Comparison of ENCODE assay signal across 8 cellular contexts in the genomic region with DNA sequence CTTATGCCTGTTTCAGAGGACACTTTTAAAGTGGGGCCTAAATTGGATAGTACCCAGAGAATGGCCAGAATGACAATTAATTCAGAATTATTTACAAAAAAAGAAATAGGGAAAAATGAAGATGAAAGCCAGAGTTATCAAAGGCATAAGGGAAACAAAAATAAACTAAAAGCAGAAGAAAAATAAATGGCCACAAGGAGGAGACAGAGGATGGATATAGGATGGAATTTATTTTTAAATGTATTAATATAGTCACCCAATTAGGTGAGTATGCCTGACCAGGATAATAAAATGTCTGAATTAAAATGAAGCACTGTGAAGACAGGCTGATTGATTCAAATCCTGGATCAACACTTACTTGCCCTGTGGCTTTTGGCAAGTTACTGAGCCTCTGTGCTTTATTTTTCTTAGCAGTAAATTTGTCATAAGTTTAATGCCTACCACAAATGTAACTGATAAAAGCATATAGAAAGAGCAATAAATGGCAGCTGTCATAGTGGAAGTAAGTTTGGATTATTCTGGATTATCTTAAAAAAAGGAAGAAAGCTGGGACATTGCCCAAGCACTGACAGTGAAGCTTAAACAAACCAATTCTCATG. TPM values are rescaled to one million over a fixed set of nuclear protein-coding genes. Genes with fewer than 3 reads are reported as not detected.
DNase-seq lines count a peak whose midpoint lies in the region; ATAC-seq, FAIRE-seq and TF ChIP-seq lines count a peak whose summit lies in the region.

No MANE protein-coding gene starts in this region.

- no peaks in the 10 kb centered on the region for H3K4me1 ChIP-seq in pancreas

- DNase-seq in AG04450 (ENCODE audit: low read depth, low spot score) (no peak), H54 (ENCODE audit: insufficient read length, low spot score) (no peak), kidney tubule cell (ENCODE audit: low spot score) (peak; percentile 9), pons (ENCODE audit: low spot score) (no peak), pancreas (no peak)
- no peak for DNase-seq in CD4-positive, alpha-beta T cell
- no peak for DNase-seq in activated naive CD4-positive, alpha-beta T cell treated with anti-CD3 and anti-CD28 coated beads, Interleukin-2, amount 10 ng/mL, durations not matched to agents 7 days and 5 days

- no peak overlapping the region for H3K4me3 Mint-ChIP-seq in CD4-positive, alpha-beta T cell
- H3K4me3 Mint-ChIP-seq in activated naive CD4-positive, alpha-beta T cell treated with anti-CD3 and anti-CD28 coated beads, Interleukin-2, amount 10 ng/mL, durations not matched to agents 7 days and 5 days, result no peak overlapping the region

- CTCF ChIA-PET in AG04450 (lab: Charles Lee), result interaction anchor here (0.7 to 3.1 kb wide), 13 partner anchors 9 to 202 kb away, joined by 3 to 39 read pairs (median 4); a partner anchor contains a TSS
- CTCF ChIA-PET in CD4-positive, alpha-beta T cell (lab: Charles Lee), result no interaction called here
- CTCF ChIA-PET in activated naive CD4-positive, alpha-beta T cell treated with anti-CD3 and anti-CD28 coated beads, Interleukin-2, amount 10 ng/mL, durations not matched to agents 7 days and 5 days (lab: Charles Lee), result interaction anchor here (0.9 to 1.9 kb wide), 7 partner anchors 35 to 126 kb away, joined by 3 to 16 read pairs (median 4); a partner anchor contains a TSS

- ATAC-seq in CD4-positive, alpha-beta T cell (ENCODE audit: poor library complexity), result no peak
- ATAC-seq in pancreas, result no peak

- H3K36me3 Mint-ChIP-seq in CD4-positive, alpha-beta T cell (ENCODE audit: low read depth), result no peaks in the 10 kb centered on the region
- H3K36me3 Mint-ChIP-seq in activated naive CD4-positive, alpha-beta T cell treated with anti-CD3 and anti-CD28 coated beads, Interleukin-2, amount 10 ng/mL, durations not matched to agents 7 days and 5 days, result no peaks in the 10 kb centered on the region

- no peak overlapping the region for H3K27ac Mint-ChIP-seq in CD4-positive, alpha-beta T cell
- H3K27ac Mint-ChIP-seq in activated naive CD4-positive, alpha-beta T cell treated with anti-CD3 and anti-CD28 coated beads, Interleukin-2, amount 10 ng/mL, durations not matched to agents 7 days and 5 days, result no peak overlapping the region

- no peak overlapping the region for H3K27ac ChIP-seq in AG04450 (ENCODE audit: low read depth, low read length)
- H3K27ac ChIP-seq in CD4-positive, alpha-beta T cell (ENCODE audit: low read depth, low read length), result no peak overlapping the region
- H3K27ac ChIP-seq in pancreas, result no peak overlapping the region

- POLR2A ChIA-PET in AG04450 (lab: Yijun Ruan, JAX), result no interaction called here
- POLR2A ChIA-PET in CD4-positive, alpha-beta T cell (lab: Charles Lee), result no interaction called here

- no peaks in the 10 kb centered on the region for H3K4me1 Mint-ChIP-seq in CD4-positive, alpha-beta T cell (ENCODE audit: low read depth)
- H3K4me1 Mint-ChIP-seq in activated naive CD4-positive, alpha-beta T cell treated with anti-CD3 and anti-CD28 coated beads, Interleukin-2, amount 10 ng/mL, durations not matched to agents 7 days and 5 days, result no peaks in the 10 kb centered on the region

- H3K27me3 ChIP-seq in AG04450 (ENCODE audit: control insufficient read depth, insufficient read depth, low read length), result no peaks in the 10 kb centered on the region
- no peaks in the 10 kb centered on the region for H3K27me3 ChIP-seq in CD4-positive, alpha-beta T cell (ENCODE audit: control insufficient read depth, insufficient read depth, low read length)
- H3K27me3 ChIP-seq in pancreas, result no peaks in the 10 kb centered on the region

- H3K9me3 ChIP-seq in AG04450 (ENCODE audit: control insufficient read depth, insufficient read depth, low read length) (peaks cover 4% of the 10 kb centered on the region; the same call in 1 of the 2 replicates), pancreas (no peaks in the 10 kb centered on the region)
- no peaks in the 10 kb centered on the region for H3K9me3 ChIP-seq in CD4-positive, alpha-beta T cell (ENCODE audit: control insufficient read depth, low read length)

- no peaks in the 10 kb centered on the region for H3K27me3 Mint-ChIP-seq in CD4-positive, alpha-beta T cell
- H3K27me3 Mint-ChIP-seq in activated naive CD4-positive, alpha-beta T cell treated with anti-CD3 and anti-CD28 coated beads, Interleukin-2, amount 10 ng/mL, durations not matched to agents 7 days and 5 days, result peaks cover 7% of the 10 kb centered on the region

- no peaks in the 10 kb centered on the region for H3K36me3 ChIP-seq in pancreas

- TF ChIP-seq POLR2A in H54 (IDR thresholded peaks at IDR 0.05; ENCODE audit: low read depth, low read length), result no peak

- no peak overlapping the region for H3K4me3 ChIP-seq in AG04450 (ENCODE audit: low read depth, low read length)
- no peak overlapping the region for H3K4me3 ChIP-seq in pancreas

- peak; percentile 55 for TF ChIP-seq CTCF in AG04450 (IDR thresholded peaks at IDR 0.05; ENCODE audit: low read depth, low read length)
- no peak for TF ChIP-seq CTCF in CD4-positive, alpha-beta T cell (IDR thresholded peaks at IDR 0.05)
- TF ChIP-seq CTCF in pancreas (IDR thresholded peaks at IDR 0.05), result peak in 1 of 4 donors; percentile 16

- no peaks in the 10 kb centered on the region for H3K9me3 Mint-ChIP-seq in CD4-positive, alpha-beta T cell
- H3K9me3 Mint-ChIP-seq in activated naive CD4-positive, alpha-beta T cell treated with anti-CD3 and anti-CD28 coated beads, Interleukin-2, amount 10 ng/mL, durations not matched to agents 7 days and 5 days, result no peaks in the 10 kb centered on the region

- FAIRE-seq in H54 (lab: Jason Lieb, UNC), result peak; percentile 11
- FAIRE-seq in TTC549 (lab: Jason Lieb, UNC), result peak; percentile 82
- no peak for FAIRE-seq in pancreas (lab: Jason Lieb, UNC)

- intact Hi-C loops in CD4-positive, alpha-beta T cell (cut with DNase I, micrococcal nuclease), result no loop called here
- intact Hi-C loops in pancreas (cut with DNase I), result no loop called here

RNA-seq across cellular contexts. Expression of a gene that starts 3.4 kb away (rescaled TPM):
- polyA plus RNA-seq in AG04450 (2011; rRNA removed) (not detected in 2 replicates), pancreas (not detected)
- not detected in 2 replicates for polyA minus RNA-seq in AG04450 (2011; rRNA and poly(A)+ RNA removed)
- under 1 TPM; 0.55 to 0.98 TPM for total RNA-seq in CD4-positive, alpha-beta T cell
- total RNA-seq in pancreas, result under 1 TPM in 3 of 6 donors, not detected in 3; 0.09 to 0.22 (median 0.18) TPM

RNA-seq across cellular contexts. Expression of a gene that starts 23.5 kb away (rescaled TPM):
- polyA plus RNA-seq in AG04450 (2011; rRNA removed), result 0.05 TPM in 1 of 2 replicates, not detected in the other
- not detected in 2 replicates for polyA minus RNA-seq in AG04450 (2011; rRNA and poly(A)+ RNA removed)
- total RNA-seq in CD4-positive, alpha-beta T cell, result not detected
- total RNA-seq in pancreas, result under 1 TPM in 1 of 6 donors, not detected in 5; 0.09 TPM
- not detected for polyA plus RNA-seq in pancreas

RNA-seq across cellular contexts. Expression of a gene that starts 35.0 kb away (rescaled TPM):
- polyA plus RNA-seq in AG04450 (2011; rRNA removed) (not detected in 2 replicates), pancreas (under 1 TPM in 1 of 2 donors, not detected in 1; 0.02 TPM)
- polyA minus RNA-seq in AG04450 (2011; rRNA and poly(A)+ RNA removed), result not detected in 2 replicates
- not detected for total RNA-seq in CD4-positive, alpha-beta T cell
- total RNA-seq in pancreas, result not detected
